8 cellular contexts compared by ENCODE assay signal in the genomic region with DNA sequence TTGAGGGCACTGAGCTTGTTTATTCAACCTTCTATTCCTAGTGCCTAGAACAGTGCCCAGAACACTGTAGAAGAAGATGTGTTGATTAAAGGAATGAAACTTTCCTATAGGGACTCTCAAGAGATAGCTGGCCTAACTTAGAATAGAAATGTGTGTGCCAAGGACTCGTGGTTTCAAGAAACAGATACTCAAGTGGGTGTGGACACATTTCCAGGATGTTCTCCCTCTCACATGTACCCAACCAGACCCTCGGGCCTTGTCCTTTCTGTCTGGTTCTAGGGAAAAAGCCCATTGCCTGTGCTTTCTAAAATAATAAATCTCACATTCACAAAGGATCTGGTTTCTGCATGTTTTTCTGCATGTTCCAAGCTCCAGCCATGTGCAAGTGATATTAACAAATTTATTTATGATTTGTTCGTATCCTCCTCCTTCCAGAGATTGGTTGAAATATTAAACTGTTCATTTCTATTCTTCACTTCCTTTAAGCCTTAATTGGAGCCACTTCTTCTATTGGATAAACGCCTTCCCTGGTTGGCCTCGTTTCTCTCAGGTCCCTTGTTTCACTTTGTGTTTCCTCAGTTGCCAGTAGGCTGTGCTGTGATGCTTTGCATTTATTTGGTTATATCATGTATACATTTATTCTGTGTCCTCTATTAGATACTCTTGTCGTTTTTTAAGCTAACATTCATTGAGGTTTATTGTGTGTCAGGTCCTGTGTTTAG.
DNase-seq lines count a peak whose midpoint lies in the region; ATAC-seq and TF ChIP-seq lines count a peak whose summit lies in the region.

No MANE protein-coding gene starts in this region.

- H3K27me3 Mint-ChIP-seq in activated CD8-positive, alpha-beta T cell treated with anti-CD3 and anti-CD28 coated beads, Interleukin-2, amount 10 ng/mL, durations not matched to agents 7 days and 5 days (ENCODE audit: low read depth): no peaks in the 10 kb centered on the region

- no peak overlapping the region for H4K8ac ChIP-seq in trophoblast cell (ENCODE audit: low read depth, low read length)

- H3K18ac ChIP-seq in trophoblast cell (ENCODE audit: low read length): no peak overlapping the region

- no peak overlapping the region for H3K4me3 Mint-ChIP-seq in activated CD8-positive, alpha-beta T cell treated with anti-CD3 and anti-CD28 coated beads, Interleukin-2, amount 10 ng/mL, durations not matched to agents 7 days and 5 days

- DNase-seq in NCI-H2029 (lab: John Stamatoyannopoulos, UW): peak; percentile 13
- no peak for DNase-seq in NCI-H2029 treated with DMSO at 0.1 percent for 48 hours (lab: John Stamatoyannopoulos, UW)
- peak; percentile 62 for DNase-seq in NCI-H1694 treated with DMSO at 0.1 percent for 48 hours (lab: John Stamatoyannopoulos, UW)
- DNase-seq in activated CD8-positive, alpha-beta T cell treated with anti-CD3 and anti-CD28 coated beads, Interleukin-2, amount 10 ng/mL, durations not matched to agents 7 days and 5 days: peak; percentile 68
- DNase-seq in foreskin keratinocyte: peak in 1 of 2 donors; percentile 66
- DNase-seq in trophoblast cell: peak; percentile 20 to 62

- no peak overlapping the region for H3K23ac ChIP-seq in trophoblast cell (ENCODE audit: low read length)

- H3K36me3 ChIP-seq in trophoblast cell (ENCODE audit: control insufficient read depth in 1 of 2, insufficient read depth in 2 of 2, low read length in 2 of 2): no peaks in the 10 kb centered on the region

- peaks cover 41% of the 10 kb centered on the region for H3K4me1 Mint-ChIP-seq in activated CD8-positive, alpha-beta T cell treated with anti-CD3 and anti-CD28 coated beads, Interleukin-2, amount 10 ng/mL, durations not matched to agents 7 days and 5 days (ENCODE audit: low read depth)

- no peak overlapping the region for H3K4ac ChIP-seq in trophoblast cell (ENCODE audit: low read depth, low read length)

- H3K27me3 ChIP-seq in foreskin keratinocyte: no peaks in the 10 kb centered on the region
- no peaks in the 10 kb centered on the region for H3K27me3 ChIP-seq in trophoblast cell (ENCODE audit: insufficient read depth, low read length)

- peak overlapping the region; percentile 40 for H3K27ac Mint-ChIP-seq in activated CD8-positive, alpha-beta T cell treated with anti-CD3 and anti-CD28 coated beads, Interleukin-2, amount 10 ng/mL, durations not matched to agents 7 days and 5 days

- no peak overlapping the region for H3K4me3 ChIP-seq in trophoblast cell (ENCODE audit: low read depth, low read length)

- no peak overlapping the region for H2AFZ ChIP-seq in trophoblast cell (ENCODE audit: insufficient read depth, low read length, poor library complexity)

- H3K9ac ChIP-seq in trophoblast cell (ENCODE audit: low read length): no peak overlapping the region

- H3K79me1 ChIP-seq in trophoblast cell (ENCODE audit: low read length): no peaks in the 10 kb centered on the region

- no peak overlapping the region for H2BK12ac ChIP-seq in trophoblast cell (ENCODE audit: low read length)

- WGBS in trophoblast cell (ENCODE audit: extremely low coverage, insufficient coverage, insufficient read length): no CpG with 5 or more reads among the region's 6 CpGs

- POLR2A ChIA-PET in activated CD8-positive, alpha-beta T cell treated with anti-CD3 and anti-CD28 coated beads, Interleukin-2, amount 10 ng/mL, durations not matched to agents 7 days and 5 days (lab: Charles Lee): interaction anchor here (1.0 to 1.6 kb wide), 3 partner anchors 87 to 335 kb away, joined by 3 to 6 read pairs (median 4); no protein-coding TSS in a partner anchor

- H3K79me2 ChIP-seq in trophoblast cell (ENCODE audit: control insufficient read depth, insufficient read depth, low read length, poor library complexity): no peaks in the 10 kb centered on the region

- no peak overlapping the region for H2AK5ac ChIP-seq in trophoblast cell (ENCODE audit: low read length)

- H3K36me3 Mint-ChIP-seq in activated CD8-positive, alpha-beta T cell treated with anti-CD3 and anti-CD28 coated beads, Interleukin-2, amount 10 ng/mL, durations not matched to agents 7 days and 5 days (ENCODE audit: low read depth): peaks cover 5% of the 10 kb centered on the region

- TF ChIP-seq CTCF in foreskin keratinocyte (conservative IDR thresholded peaks at IDR 0.05): peak; percentile 87

- H4K12ac ChIP-seq in trophoblast cell (ENCODE audit: low read depth, low read length): no peak overlapping the region

- CTCF ChIA-PET in activated CD8-positive, alpha-beta T cell treated with anti-CD3 and anti-CD28 coated beads, Interleukin-2, amount 10 ng/mL, durations not matched to agents 7 days and 5 days (lab: Charles Lee): interaction anchor here (0.6 to 7.8 kb wide), 52 partner anchors 8 to 779 kb away, joined by 3 to 259 read pairs (median 4); no protein-coding TSS in a partner anchor

- no peak overlapping the region for H4K91ac ChIP-seq in trophoblast cell (ENCODE audit: low read depth, low read length)

- no peak overlapping the region for H2BK5ac ChIP-seq in trophoblast cell (ENCODE audit: low read depth, low read length, poor library complexity)

- peak; percentile 82 for ATAC-seq in activated CD8-positive, alpha-beta T cell treated with anti-CD3 and anti-CD28 coated beads, Interleukin-2, amount 10 ng/mL, durations not matched to agents 7 days and 5 days
- peak; percentile 38 for ATAC-seq in foreskin keratinocyte
- no peak for ATAC-seq in HG03025 (IDR thresholded peaks at IDR 0.05; ENCODE audit: low FRiP score, unreplicated experiment)
- no peak for ATAC-seq in GM19455 (IDR thresholded peaks at IDR 0.05; ENCODE audit: unreplicated experiment)

- H3K27ac ChIP-seq in foreskin keratinocyte (no peak overlapping the region), trophoblast cell (ENCODE audit: low read depth, low read length) (no peak overlapping the region)

- H3K9me3 ChIP-seq in trophoblast cell (ENCODE audit: insufficient read depth, low read depth, low read length): no peaks in the 10 kb centered on the region

- no peak overlapping the region for H2BK120ac ChIP-seq in trophoblast cell (ENCODE audit: insufficient read depth, low read length, poor library complexity)

- no peak overlapping the region for H3K14ac ChIP-seq in trophoblast cell (ENCODE audit: low read length)

- no peaks in the 10 kb centered on the region for H3K4me1 ChIP-seq in foreskin keratinocyte
- H3K4me1 ChIP-seq in trophoblast cell (ENCODE audit: control insufficient read depth in 1 of 2, insufficient read depth in 2 of 2, low read length in 2 of 2): no peaks in the 10 kb centered on the region

- H3K9me3 Mint-ChIP-seq in activated CD8-positive, alpha-beta T cell treated with anti-CD3 and anti-CD28 coated beads, Interleukin-2, amount 10 ng/mL, durations not matched to agents 7 days and 5 days (ENCODE audit: insufficient read depth): peaks cover 3% of the 10 kb centered on the region

- H3K4me2 ChIP-seq in trophoblast cell (ENCODE audit: low read length): no peak overlapping the region

Comparison
In these comparisons a context has a peak if more than half of its experiments do, and no peak if none do; other contexts are left out.
1. ATAC-seq: peak in activated CD8-positive, alpha-beta T cell treated with anti-CD3 and anti-CD28 coated beads, Interleukin-2, amount 10 ng/mL, durations not matched to agents 7 days and 5 days (single experiment) and foreskin keratinocyte (single experiment); none in HG03025 (single experiment) and GM19455 (single experiment).